Comparison of ENCODE assay signal across 13 cellular contexts in genomic region chr4:138977525-138977924, GRCh38. TPM values are rescaled to one million over a fixed set of nuclear protein-coding genes. Genes with fewer than 3 reads are reported as not detected.
DNase-seq lines count a peak whose midpoint lies in the region; ATAC-seq and TF ChIP-seq lines count a peak whose summit lies in the region.
"Had no signal": no experiment of that assay in that cellular context is flagged by ENCODE, and none has a peak within 500 bp of the region (broad histone marks: within the 10 kb centered on the region; RNA-seq: fewer than 3 reads in every experiment).

No MANE protein-coding gene starts in this region.

- peak overlapping the region; percentile 87 for H2BK120ac ChIP-seq in trophoblast cell (ENCODE audit: insufficient read depth, low read length, poor library complexity)

- H3K79me2 ChIP-seq in trophoblast cell (ENCODE audit: control insufficient read depth, insufficient read depth, low read length, poor library complexity): peaks cover 2% of the 10 kb centered on the region

- no peak overlapping the region for H3K4ac ChIP-seq in trophoblast cell (ENCODE audit: low read depth, low read length)

- peak overlapping the region; percentile 18 for H4K8ac ChIP-seq in trophoblast cell (ENCODE audit: low read depth, low read length)

- no peak overlapping the region for H3K4me2 ChIP-seq in trophoblast cell (ENCODE audit: low read length)

- peak overlapping the region; percentile 80 for H4K91ac ChIP-seq in trophoblast cell (ENCODE audit: low read depth, low read length)

- no peaks in the 10 kb centered on the region for H3K9me3 ChIP-seq in trophoblast cell (ENCODE audit: insufficient read depth, low read depth, low read length)
- H3K9me3 ChIP-seq: sigmoid colon, thoracic aorta had no signal

- H3K9me3 Mint-ChIP-seq in natural killer cell treated with Interleukin-12 subunit alpha and Interleukin-12 subunit beta and Interleukin-15 and Interleukin-18, amount 100 ng/mL, for 72 hours: no peaks in the 10 kb centered on the region
- H3K9me3 Mint-ChIP-seq: activated CD4-positive, alpha-beta T cell treated with anti-CD3 and anti-CD28 coated beads, Interleukin-2, amount 10 ng/mL, durations not matched to agents 24 days and 14 days; central memory CD8-positive, alpha-beta T cell had no signal

- H3K36me3 Mint-ChIP-seq in natural killer cell treated with Interleukin-12 subunit alpha and Interleukin-12 subunit beta and Interleukin-15 and Interleukin-18, amount 100 ng/mL, for 72 hours: no peaks in the 10 kb centered on the region

- H3K4me3 ChIP-seq in trophoblast cell (ENCODE audit: low read depth, low read length) (no peak overlapping the region), brain microvascular endothelial cell (ENCODE audit: low read depth, low read length) (no peak overlapping the region)
- H3K4me3 ChIP-seq: sigmoid colon, thoracic aorta had no signal

- no peaks in the 10 kb centered on the region for H3K4me1 Mint-ChIP-seq in natural killer cell treated with Interleukin-12 subunit alpha and Interleukin-12 subunit beta and Interleukin-15 and Interleukin-18, amount 100 ng/mL, for 72 hours (ENCODE audit: low read depth in 2 of 2)
- H3K4me1 Mint-ChIP-seq: activated CD4-positive, alpha-beta T cell treated with anti-CD3 and anti-CD28 coated beads, Interleukin-2, amount 10 ng/mL, durations not matched to agents 24 days and 14 days; central memory CD8-positive, alpha-beta T cell had no signal

- no peak for TF ChIP-seq CTCF in brain microvascular endothelial cell (IDR thresholded peaks at IDR 0.05; ENCODE audit: low read depth, low read length, missing control alignments)

- H3K79me1 ChIP-seq in trophoblast cell (ENCODE audit: low read length): peaks cover 20% of the 10 kb centered on the region

- no peak overlapping the region for H3K4me3 Mint-ChIP-seq in natural killer cell treated with Interleukin-12 subunit alpha and Interleukin-12 subunit beta and Interleukin-15 and Interleukin-18, amount 100 ng/mL, for 72 hours
- H3K4me3 Mint-ChIP-seq: activated CD4-positive, alpha-beta T cell treated with anti-CD3 and anti-CD28 coated beads, Interleukin-2, amount 10 ng/mL, durations not matched to agents 24 days and 14 days; central memory CD8-positive, alpha-beta T cell had no signal

- H3K27me3 ChIP-seq in trophoblast cell (ENCODE audit: insufficient read depth, low read length) (no peaks in the 10 kb centered on the region), brain microvascular endothelial cell (replicated peaks) (no peaks in the 10 kb centered on the region)
- H3K27me3 ChIP-seq: sigmoid colon had no signal

- ATAC-seq in GM19328 (IDR thresholded peaks at IDR 0.05; ENCODE audit: unreplicated experiment) (peak; percentile 91), HG02870 (IDR thresholded peaks at IDR 0.05; ENCODE audit: unreplicated experiment) (peak; percentile 93)
- ATAC-seq in natural killer cell treated with Interleukin-12 subunit alpha and Interleukin-12 subunit beta and Interleukin-15 and Interleukin-18, amount 100 ng/mL, for 72 hours: no peak

- peak overlapping the region; percentile 32 for H2BK12ac ChIP-seq in trophoblast cell (ENCODE audit: low read length)

- DNase-seq in MV-4-11 (lab: John Stamatoyannopoulos, UW) (peak; percentile 84), trophoblast cell (no peak), brain microvascular endothelial cell (no peak), NCI-H2107 treated with DMSO at 0.1 percent for 48 hours (lab: John Stamatoyannopoulos, UW; ENCODE audit: unreplicated experiment) (no peak)
- DNase-seq in natural killer cell treated with Interleukin-12 subunit alpha and Interleukin-12 subunit beta and Interleukin-15 and Interleukin-18, amount 100 ng/mL, for 72 hours (ENCODE audit: low spot score): no peak
- no peak for DNase-seq in activated naive CD4-positive, alpha-beta T cell (lab: John Stamatoyannopoulos, UW)
- DNase-seq: activated CD4-positive, alpha-beta T cell treated with anti-CD3 and anti-CD28 coated beads, Interleukin-2, amount 10 ng/mL, durations not matched to agents 24 days and 14 days; NCI-H2029; sigmoid colon had no signal

- no CpG with 5 or more reads among the region's 5 CpGs for WGBS in trophoblast cell (ENCODE audit: extremely low coverage, insufficient coverage, insufficient read length)

- H2AK5ac ChIP-seq in trophoblast cell (ENCODE audit: low read length): no peak overlapping the region

- no peak overlapping the region for H3K27ac Mint-ChIP-seq in natural killer cell treated with Interleukin-12 subunit alpha and Interleukin-12 subunit beta and Interleukin-15 and Interleukin-18, amount 100 ng/mL, for 72 hours
- H3K27ac Mint-ChIP-seq: activated CD4-positive, alpha-beta T cell treated with anti-CD3 and anti-CD28 coated beads, Interleukin-2, amount 10 ng/mL, durations not matched to agents 24 days and 14 days had no signal

- in situ Hi-C loops in brain microvascular endothelial cell (cut with HindIII; ENCODE audit: low pct_ligation_motif_present, low sequenced_read_pairs): no loop called here

- H3K27me3 Mint-ChIP-seq in natural killer cell treated with Interleukin-12 subunit alpha and Interleukin-12 subunit beta and Interleukin-15 and Interleukin-18, amount 100 ng/mL, for 72 hours: no peaks in the 10 kb centered on the region
- H3K27me3 Mint-ChIP-seq: activated CD4-positive, alpha-beta T cell treated with anti-CD3 and anti-CD28 coated beads, Interleukin-2, amount 10 ng/mL, durations not matched to agents 24 days and 14 days; central memory CD8-positive, alpha-beta T cell had no signal

- no peak overlapping the region for H3K9ac ChIP-seq in trophoblast cell (ENCODE audit: low read length)

- H2AFZ ChIP-seq in trophoblast cell (ENCODE audit: insufficient read depth, low read length, poor library complexity): no peak overlapping the region

- peaks cover 16 to 26% of the 10 kb centered on the region in 2 experiments for H3K4me1 ChIP-seq in trophoblast cell (ENCODE audit: control insufficient read depth in 1 of 2, insufficient read depth in 2 of 2, low read length in 2 of 2)
- H3K4me1 ChIP-seq: sigmoid colon had no signal

- no peak overlapping the region for H3K23ac ChIP-seq in trophoblast cell (ENCODE audit: low read length)

- H3K18ac ChIP-seq in trophoblast cell (ENCODE audit: low read length): no peak overlapping the region

- H3K14ac ChIP-seq in trophoblast cell (ENCODE audit: low read length): peak overlapping the region; percentile 47

- H3K36me3 ChIP-seq in trophoblast cell (ENCODE audit: control insufficient read depth in 1 of 2, insufficient read depth in 2 of 2, low read length in 2 of 2): no peaks in the 10 kb centered on the region
- no peaks in the 10 kb centered on the region for H3K36me3 ChIP-seq in brain microvascular endothelial cell (replicated peaks)
- H3K36me3 ChIP-seq: sigmoid colon, thoracic aorta had no signal

- H3K27ac ChIP-seq in trophoblast cell (ENCODE audit: low read depth, low read length) (peak overlapping the region; percentile 41), brain microvascular endothelial cell (no peak overlapping the region)
- H3K27ac ChIP-seq: sigmoid colon, thoracic aorta had no signal

- no peak overlapping the region for H4K12ac ChIP-seq in trophoblast cell (ENCODE audit: low read depth, low read length)

- peak overlapping the region; percentile 49 for H2BK5ac ChIP-seq in trophoblast cell (ENCODE audit: low read depth, low read length, poor library complexity)

RNA-seq across cellular contexts. Expression of gene NOCT, which starts 38.1 kb away (rescaled TPM):
- 26.0 and 26.1 TPM in 2 replicates for polyA plus RNA-seq in trophoblast cell (2013)
- total RNA-seq in natural killer cell treated with Interleukin-12 subunit alpha and Interleukin-12 subunit beta and Interleukin-15 and Interleukin-18, amount 100 ng/mL, for 72 hours: 10 to 100 TPM in 1 of 2 donors, 1 to 10 TPM in 1; 9.9 to 19.7 TPM

Comparison
In these comparisons a context has a peak if more than half of its experiments do, and no peak if none do; other contexts are left out.
1. ATAC-seq: peak in GM19328 (single experiment) and HG02870 (single experiment); none in natural killer cell treated with Interleukin-12 subunit alpha and Interleukin-12 subunit beta and Interleukin-15 and Interleukin-18, amount 100 ng/mL, for 72 hours (0 of 2).